ENCODE assay signal across 20 cellular contexts in the genomic region with DNA sequence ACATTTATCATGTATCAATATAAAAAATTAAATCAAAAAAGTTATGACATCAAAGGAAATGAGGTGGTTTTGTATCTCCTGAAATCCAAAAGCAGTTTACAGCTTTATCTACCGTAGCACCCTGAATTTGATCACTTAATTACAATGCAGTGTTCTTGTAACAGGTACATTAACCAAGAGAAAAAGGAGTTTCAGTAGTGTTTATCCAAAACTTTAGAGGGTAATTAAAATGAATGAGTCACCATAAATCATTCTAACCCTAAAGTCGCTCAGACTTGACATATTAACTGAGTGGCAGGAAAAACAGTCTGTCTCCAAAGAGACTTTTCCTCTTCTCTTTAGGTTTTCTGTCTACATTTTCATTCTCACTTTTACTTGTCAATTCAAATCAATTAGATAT.
DNase-seq lines count a peak whose midpoint lies in the region; ATAC-seq, FAIRE-seq and TF ChIP-seq lines count a peak whose summit lies in the region.
"Had no signal": no experiment of that assay in that cellular context is flagged by ENCODE, and none has a peak within 500 bp of the region (broad histone marks: within the 10 kb centered on the region; RNA-seq: fewer than 3 reads in every experiment).

No MANE protein-coding gene starts in this region.

- CTCF ChIA-PET in A549 (lab: Yijun Ruan, JAX) (no interaction called here), PC-3 (lab: Charles Lee) (no interaction called here)

- H3K4me2 ChIP-seq in A549 (peak overlapping the region; percentile 25; the same call in 1 of the 3 replicates), PC-3 (ENCODE audit: low read length) (peak overlapping the region; percentile 9)

- no peak for TF ChIP-seq EP300 in A549 (IDR thresholded peaks at IDR 0.05)

- ATAC-seq in A549 = no peak
- peak; percentile 42 for ATAC-seq in PC-3
- ATAC-seq in HG03196 (IDR thresholded peaks at IDR 0.05; ENCODE audit: unreplicated experiment) = no peak
- no peak for ATAC-seq in GM18909 (IDR thresholded peaks at IDR 0.05; ENCODE audit: poor library complexity, unreplicated experiment)
- no peak for ATAC-seq in GM19023 (IDR thresholded peaks at IDR 0.05; ENCODE audit: unreplicated experiment)

- 0 out of 6 replicates have a peak overlapping the region, but pooled peaks of 1 of the 2 experiments have one; percentile 7 for H3K27ac ChIP-seq in A549
- no peak overlapping the region for H3K27ac ChIP-seq in PC-3 (ENCODE audit: low read length)

- no peak for TF ChIP-seq POLR2A in A549 (IDR thresholded peaks at IDR 0.05; ENCODE audit: low read length)

- H3K4me1 ChIP-seq in A549 (peaks cover 43% of the 10 kb centered on the region), PC-3 (ENCODE audit: insufficient read depth, low read length) (peaks cover 45% of the 10 kb centered on the region)
- H3K4me1 ChIP-seq: HAP-1 had no signal

- H2AFZ ChIP-seq in PC-3 (ENCODE audit: low read length) = no peak overlapping the region

- no peak for DNase-seq in A549 (ENCODE audit: low read depth in 1 of 2, low spot score in 1 of 2)
- peak; percentile 54 for DNase-seq in DMS153 treated with DMSO at 0.1 percent for 48 hours (lab: John Stamatoyannopoulos, UW; ENCODE audit: unreplicated experiment)
- DNase-seq in NCI-H128 (lab: John Stamatoyannopoulos, UW; ENCODE audit: unreplicated experiment) = peak; percentile 27
- peak; percentile 79 for DNase-seq in PC-3
- no peak for DNase-seq in OCI-M1 (lab: John Stamatoyannopoulos, UW)
- DNase-seq: ACHN; Calu3; CD4-positive, CD25-positive, alpha-beta regulatory T cell; MG63; NCI-H1092 treated with DMSO at 0.1 percent for 48 hours; NCI-H2081 treated with DMSO at 0.1 percent for 48 hours; NCI-H526; SIG-M5; T-helper 2 cell had no signal

- H3K4me3 ChIP-seq in A549 (no peak overlapping the region), PC-3 (ENCODE audit: low read length) (no peak overlapping the region)
- H3K4me3 ChIP-seq: HAP-1, MG63 had no signal

- TF ChIP-seq CTCF in A549 (IDR thresholded peaks at IDR 0.05) (no peak), PC-3 (conservative IDR thresholded peaks at IDR 0.05; ENCODE audit: low read depth, low read length) (no peak)

- H3K9me2 ChIP-seq in PC-3 (replicated peaks; ENCODE audit: low read length) = no peaks in the 10 kb centered on the region

- intact Hi-C loops in PC-3 (cut with micrococcal nuclease) = loop anchor here (5.0 to 10.0 kb wide), 4 partner anchors 69 to 1073 kb away; no protein-coding TSS in a partner anchor

- H3K9ac ChIP-seq in PC-3 (ENCODE audit: low read length) = no peak overlapping the region

- no peaks in the 10 kb centered on the region for H4K20me1 ChIP-seq in PC-3 (ENCODE audit: low read length)

- no peaks in the 10 kb centered on the region for H3K9me3 ChIP-seq in A549
- no peaks in the 10 kb centered on the region for H3K9me3 ChIP-seq in PC-3 (ENCODE audit: low read length)
- H3K9me3 ChIP-seq: HAP-1, MG63 had no signal

- no peaks in the 10 kb centered on the region for H3K27me3 ChIP-seq in PC-3 (ENCODE audit: low read length)
- H3K27me3 ChIP-seq: MG63 had no signal

- no peak for FAIRE-seq in A549 (lab: Jason Lieb, UNC)
- FAIRE-seq: HTR-8/SVneo, TTC549 had no signal

- H3K36me3 ChIP-seq in PC-3 (ENCODE audit: low read depth, low read length) = no peaks in the 10 kb centered on the region
- H3K36me3 ChIP-seq: HAP-1, MG63 had no signal

- POLR2A ChIA-PET in A549 (lab: Yijun Ruan, JAX) = no interaction called here
- POLR2A ChIA-PET in PC-3 (lab: Charles Lee; ENCODE audit: unreplicated experiment) = no interaction called here

- BruUV-seq in PC-3 (replicated peaks; lab: Mats Ljungman, UMichigan) = no TSS peak

- no peak for TF ChIP-seq RAD21 in A549 (conservative IDR thresholded peaks at IDR 0.05 in 1 of 2, IDR thresholded peaks at IDR 0.05 in 1 of 2)

- 5% methylated on average over 2 of the region's 2 CpGs for WGBS in A549 (ENCODE audit: missing lambda C conversion rate)

- H3K79me2 ChIP-seq in PC-3 (ENCODE audit: low read length) = no peaks in the 10 kb centered on the region

- peaks cover 4% of the 10 kb centered on the region for H3F3A ChIP-seq in PC-3 (ENCODE audit: low read length, unreplicated experiment)

TF ChIP-seq in A549, 52 proteins besides CTCF, POLR2A, EP300 and RAD21:
- TF ChIP-seq CHD4 (IDR thresholded peaks at IDR 0.05; ENCODE audit: borderline replicate concordance) (no peak), FOSL2 (IDR thresholded peaks at IDR 0.05) (no peak), FOSL2 (CRISPR knock-in tag; IDR thresholded peaks at IDR 0.05) (peak; percentile 59), RNF2 (IDR thresholded peaks at IDR 0.05; ENCODE audit: borderline replicate concordance, low read depth) (no peak)
- TF ChIP-seq, protein P1, sequence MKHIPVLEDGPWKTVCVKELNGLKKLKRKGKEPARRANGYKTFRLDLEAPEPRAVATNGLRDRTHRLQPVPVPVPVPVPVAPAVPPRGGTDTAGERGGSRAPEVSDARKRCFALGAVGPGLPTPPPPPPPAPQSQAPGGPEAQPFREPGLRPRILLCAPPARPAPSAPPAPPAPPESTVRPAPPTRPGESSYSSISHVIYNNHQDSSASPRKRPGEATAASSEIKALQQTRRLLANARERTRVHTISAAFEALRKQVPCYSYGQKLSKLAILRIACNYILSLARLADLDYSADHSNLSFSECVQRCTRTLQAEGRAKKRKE (CRISPR knock-in tag; IDR thresholded peaks at IDR 0.05; ENCODE audit: low read depth) = no peak

Comparison
In these comparisons a context has a peak if more than half of its experiments do, and no peak if none do; other contexts are left out.
1. DNase-seq: peak in DMS153 treated with DMSO at 0.1 percent for 48 hours (single experiment), NCI-H128 (single experiment) and PC-3 (single experiment); none in A549 (0 of 2) and OCI-M1 (single experiment).